ENCODE assay signal across 24 cellular contexts in genomic region chr20:50436696-50437095, GRCh38.
"Had no signal": no experiment of that assay in that cellular context is flagged by ENCODE, and none has a peak within 500 bp of the region (broad histone marks: within the 10 kb centered on the region; RNA-seq: fewer than 3 reads in every experiment).

No MANE protein-coding gene starts in this region.

- H3K36me3 ChIP-seq: ascending aorta, brain microvascular endothelial cell, esophagus muscularis mucosa, gastroesophageal sphincter, upper lobe of left lung, WERI-Rb-1 had no signal

- H3K27ac ChIP-seq: ascending aorta, brain microvascular endothelial cell, dorsolateral prefrontal cortex, gastroesophageal sphincter, testis, WERI-Rb-1 had no signal

- H3K9me3 Mint-ChIP-seq: activated CD4-positive, alpha-beta T cell treated with anti-CD3 and anti-CD28 coated beads, Interleukin-2, amount 10 ng/mL, durations not matched to agents 7 days and 5 days; activated CD8-positive, alpha-beta T cell treated with anti-CD3 and anti-CD28 coated beads for 36 hours; activated naive CD4-positive, alpha-beta T cell treated with anti-CD3 and anti-CD28 coated beads, Interleukin-2, amount 50 U/mL, for 72 hours; neural crest cell; T-cell; T-helper 2 cell treated with Interferon-gamma antibody and Interleukin-4, amounts not matched to agents 5 μg/mL and 100 μg/mL, for 36 hours had no signal

- H3K4me1 ChIP-seq: ascending aorta, testis had no signal

- H3K4me3 ChIP-seq: ascending aorta, dorsolateral prefrontal cortex, esophagus muscularis mucosa, gastroesophageal sphincter, testis, upper lobe of left lung had no signal

- H3K27me3 Mint-ChIP-seq: activated CD4-positive, alpha-beta T cell treated with anti-CD3 and anti-CD28 coated beads, Interleukin-2, amount 10 ng/mL, durations not matched to agents 7 days and 5 days; activated CD8-positive, alpha-beta T cell treated with anti-CD3 and anti-CD28 coated beads for 36 hours had no signal

- H3K9me3 ChIP-seq: ascending aorta, esophagus muscularis mucosa, gastroesophageal sphincter, testis, upper lobe of left lung had no signal

- ATAC-seq: activated CD8-positive, alpha-beta memory T cell treated with anti-CD3 and anti-CD28 coated beads, Interleukin-2, amount 10 ng/mL, durations not matched to agents 7 days and 5 days; activated CD8-positive, alpha-beta T cell treated with anti-CD3 and anti-CD28 coated beads for 36 hours; activated naive CD4-positive, alpha-beta T cell treated with anti-CD3 and anti-CD28 coated beads, Interleukin-2, amount 50 U/mL, for 72 hours; gastroesophageal sphincter; left ventricle myocardium superior; T-cell had no signal

- H3K27me3 ChIP-seq: ascending aorta, brain microvascular endothelial cell, dorsolateral prefrontal cortex, esophagus muscularis mucosa, gastroesophageal sphincter, testis, upper lobe of left lung had no signal

- DNase-seq: activated CD4-positive, alpha-beta T cell treated with anti-CD3 and anti-CD28 coated beads, Interleukin-2, amount 10 ng/mL, durations not matched to agents 7 days and 5 days; activated CD4-positive, CD25-positive, alpha-beta regulatory T cell treated with anti-CD3 and anti-CD28 coated beads, Interleukin-2, amount 50 U/mL, for 72 hours; activated CD8-positive, alpha-beta memory T cell treated with anti-CD3 and anti-CD28 coated beads, Interleukin-2, amount 10 ng/mL, durations not matched to agents 7 days and 5 days; activated CD8-positive, alpha-beta T cell treated with anti-CD3 and anti-CD28 coated beads for 36 hours; activated T-cell treated with anti-CD3 and anti-CD28 coated beads for 4 hours; brain microvascular endothelial cell; central memory CD4-positive, alpha-beta T cell; dorsolateral prefrontal cortex; head of caudate nucleus; hypothalamus; left ventricle myocardium superior; retina; stimulated activated CD4-positive, alpha-beta T cell treated with anti-CD3 and anti-CD28 coated beads, Interleukin-4, amount 100 ng/mL, for 1 hour; stimulated activated naive CD4-positive, alpha-beta T cell; T-cell; testis; upper lobe of left lung; WERI-Rb-1 had no signal

- H3K4me3 Mint-ChIP-seq: activated CD4-positive, alpha-beta T cell treated with anti-CD3 and anti-CD28 coated beads, Interleukin-2, amount 10 ng/mL, durations not matched to agents 7 days and 5 days; activated CD8-positive, alpha-beta memory T cell treated with anti-CD3 and anti-CD28 coated beads, Interleukin-2, amount 10 ng/mL, durations not matched to agents 7 days and 5 days; activated CD8-positive, alpha-beta T cell treated with anti-CD3 and anti-CD28 coated beads for 36 hours; neural crest cell; T-cell; T-helper 2 cell treated with Interferon-gamma antibody and Interleukin-4, amounts not matched to agents 5 μg/mL and 100 μg/mL, for 36 hours had no signal

- H3K27ac Mint-ChIP-seq: activated CD4-positive, alpha-beta T cell treated with anti-CD3 and anti-CD28 coated beads, Interleukin-2, amount 10 ng/mL, durations not matched to agents 7 days and 5 days; activated CD8-positive, alpha-beta memory T cell treated with anti-CD3 and anti-CD28 coated beads, Interleukin-2, amount 10 ng/mL, durations not matched to agents 7 days and 5 days; activated CD8-positive, alpha-beta T cell treated with anti-CD3 and anti-CD28 coated beads for 36 hours; activated naive CD4-positive, alpha-beta T cell treated with anti-CD3 and anti-CD28 coated beads, Interleukin-2, amount 50 U/mL, for 72 hours; T-cell; T-helper 2 cell treated with Interferon-gamma antibody and Interleukin-4, amounts not matched to agents 5 μg/mL and 100 μg/mL, for 36 hours had no signal

- H3K36me3 Mint-ChIP-seq: activated CD8-positive, alpha-beta memory T cell treated with anti-CD3 and anti-CD28 coated beads, Interleukin-2, amount 10 ng/mL, durations not matched to agents 7 days and 5 days; activated naive CD4-positive, alpha-beta T cell treated with anti-CD3 and anti-CD28 coated beads, Interleukin-2, amount 50 U/mL, for 72 hours; T-cell had no signal
